In genomic region chr7:131546583-131547111, GRCh38 we compare ENCODE assay signal across 9 cellular contexts. TPM values are rescaled to one million over a fixed set of nuclear protein-coding genes. Genes with fewer than 3 reads are reported as not detected.
DNase-seq lines count a peak whose midpoint lies in the region; TF ChIP-seq lines count a peak whose summit lies in the region.
"Had no signal": no experiment of that assay in that cellular context is flagged by ENCODE, and none has a peak within 500 bp of the region (broad histone marks: within the 10 kb centered on the region; RNA-seq: fewer than 3 reads in every experiment).

No MANE protein-coding gene starts in this region.

- no peaks in the 10 kb centered on the region for H3K27me3 Mint-ChIP-seq in Calu3 (ENCODE audit: unreplicated experiment)

- peak; percentile 33 for DNase-seq in Calu3
- DNase-seq in Jurkat, Clone E6-1 (ENCODE audit: low read depth, low spot score), result peak; percentile 63
- DNase-seq in activated CD4-positive, alpha-beta T cell treated with anti-CD3 and anti-CD28 coated beads, Interleukin-2, amount 50 U/mL, for 1 hour, result peak; percentile 28
- DNase-seq in fibroblast of villous mesenchyme (ENCODE audit: low read depth), result no peak
- peak; percentile 35 to 50 for DNase-seq in stimulated activated CD4-positive, alpha-beta T cell treated with anti-CD3 and anti-CD28 coated beads, Interleukin-2, amount 100 ng/mL, for 48 hours
- no peak for DNase-seq in DMS114 treated with DMSO at 0.1 percent for 48 hours (lab: John Stamatoyannopoulos, UW; ENCODE audit: unreplicated experiment)
- DNase-seq in cerebellar nuclear complex (lab: John Stamatoyannopoulos, UW), result no peak
- no peak for DNase-seq in AG08396 (ENCODE audit: low spot score)

- TF ChIP-seq CTCF in Calu3 (IDR thresholded peaks at IDR 0.05; ENCODE audit: unreplicated experiment), result peak; percentile 64
- peak; percentile 73 for TF ChIP-seq CTCF in fibroblast of villous mesenchyme (IDR thresholded peaks at IDR 0.05; ENCODE audit: insufficient read depth, low read depth, low read length)

- CTCF ChIA-PET in Calu3 (lab: Charles Lee), result interaction anchor here (0.6 to 0.7 kb wide), 3 partner anchors 31 to 362 kb away, joined by 3 to 4 read pairs (median 4); no protein-coding TSS in a partner anchor

- peaks cover 13% of the 10 kb centered on the region for H3K4me1 Mint-ChIP-seq in Calu3 (ENCODE audit: low read depth, unreplicated experiment)

- no peaks in the 10 kb centered on the region for H3K36me3 Mint-ChIP-seq in Calu3 (ENCODE audit: insufficient read depth, unreplicated experiment)

- H3K27ac Mint-ChIP-seq in Calu3 (ENCODE audit: unreplicated experiment), result no peak overlapping the region

- H3K9me3 Mint-ChIP-seq in Calu3 (ENCODE audit: low read depth, unreplicated experiment), result no peaks in the 10 kb centered on the region

- intact Hi-C loops in Calu3 (cut with micrococcal nuclease; ENCODE audit: unreplicated experiment), result no loop called here

- no peak overlapping the region for H3K4me3 ChIP-seq in Jurkat, Clone E6-1 (ENCODE audit: low read length)
- H3K4me3 ChIP-seq in fibroblast of villous mesenchyme (ENCODE audit: low read depth, low read length), result no peak overlapping the region
- H3K4me3 ChIP-seq: SJSA1 had no signal

- no peak overlapping the region for H3K4me3 Mint-ChIP-seq in Calu3 (ENCODE audit: low read depth, unreplicated experiment)

- BruUV-seq in Calu3 (replicated peaks; lab: Mats Ljungman, UMichigan), result no TSS peak

RNA-seq across cellular contexts. Expression of gene PODXL, which starts 9.8 kb away (rescaled TPM):
- total RNA-seq in Calu3 (2022), result 15.5 and 24.7 TPM in 2 replicates
- polyA plus RNA-seq in Jurkat, Clone E6-1 (2012; ENCODE audit: insufficient read depth, insufficient read length), result 12.0 TPM
- 5.8 and 17.3 TPM in 2 replicates for total RNA-seq in fibroblast of villous mesenchyme

Comparison
In these comparisons a context has a peak if more than half of its experiments do, and no peak if none do; other contexts are left out.
1. DNase-seq: peak in Calu3 (single experiment), Jurkat, Clone E6-1 (single experiment), activated CD4-positive, alpha-beta T cell treated with anti-CD3 and anti-CD28 coated beads, Interleukin-2, amount 50 U/mL, for 1 hour (single experiment) and stimulated activated CD4-positive, alpha-beta T cell treated with anti-CD3 and anti-CD28 coated beads, Interleukin-2, amount 100 ng/mL, for 48 hours (2 of 2); none in fibroblast of villous mesenchyme (single experiment), DMS114 treated with DMSO at 0.1 percent for 48 hours (single experiment), cerebellar nuclear complex (0 of 2) and AG08396 (single experiment).